In genomic region chr15:88509321-88509720, GRCh38 we compare ENCODE assay signal across 1 cellular context.
TF ChIP-seq lines count a peak whose summit lies in the region.

No MANE protein-coding gene starts in this region.

TF ChIP-seq in GM12878, 131 proteins besides CTCF, POLR2A, EP300 and RAD21 (continued from another document):
- TF ChIP-seq, protein P1, sequence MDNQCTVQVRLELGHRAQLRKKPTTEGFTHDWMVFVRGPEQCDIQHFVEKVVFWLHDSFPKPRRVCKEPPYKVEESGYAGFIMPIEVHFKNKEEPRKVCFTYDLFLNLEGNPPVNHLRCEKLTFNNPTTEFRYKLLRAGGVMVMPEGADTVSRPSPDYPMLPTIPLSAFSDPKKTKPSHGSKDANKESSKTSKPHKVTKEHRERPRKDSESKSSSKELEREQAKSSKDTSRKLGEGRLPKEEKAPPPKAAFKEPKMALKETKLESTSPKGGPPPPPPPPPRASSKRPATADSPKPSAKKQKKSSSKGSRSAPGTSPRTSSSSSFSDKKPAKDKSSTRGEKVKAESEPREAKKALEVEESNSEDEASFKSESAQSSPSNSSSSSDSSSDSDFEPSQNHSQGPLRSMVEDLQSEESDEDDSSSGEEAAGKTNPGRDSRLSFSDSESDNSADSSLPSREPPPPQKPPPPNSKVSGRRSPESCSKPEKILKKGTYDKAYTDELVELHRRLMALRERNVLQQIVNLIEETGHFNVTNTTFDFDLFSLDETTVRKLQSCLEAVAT (IDR thresholded peaks at IDR 0.05) = no peak
- TF ChIP-seq ATF7 (IDR thresholded peaks at IDR 0.05; ENCODE audit: low read depth) = no peak
- TF ChIP-seq, protein P2, sequence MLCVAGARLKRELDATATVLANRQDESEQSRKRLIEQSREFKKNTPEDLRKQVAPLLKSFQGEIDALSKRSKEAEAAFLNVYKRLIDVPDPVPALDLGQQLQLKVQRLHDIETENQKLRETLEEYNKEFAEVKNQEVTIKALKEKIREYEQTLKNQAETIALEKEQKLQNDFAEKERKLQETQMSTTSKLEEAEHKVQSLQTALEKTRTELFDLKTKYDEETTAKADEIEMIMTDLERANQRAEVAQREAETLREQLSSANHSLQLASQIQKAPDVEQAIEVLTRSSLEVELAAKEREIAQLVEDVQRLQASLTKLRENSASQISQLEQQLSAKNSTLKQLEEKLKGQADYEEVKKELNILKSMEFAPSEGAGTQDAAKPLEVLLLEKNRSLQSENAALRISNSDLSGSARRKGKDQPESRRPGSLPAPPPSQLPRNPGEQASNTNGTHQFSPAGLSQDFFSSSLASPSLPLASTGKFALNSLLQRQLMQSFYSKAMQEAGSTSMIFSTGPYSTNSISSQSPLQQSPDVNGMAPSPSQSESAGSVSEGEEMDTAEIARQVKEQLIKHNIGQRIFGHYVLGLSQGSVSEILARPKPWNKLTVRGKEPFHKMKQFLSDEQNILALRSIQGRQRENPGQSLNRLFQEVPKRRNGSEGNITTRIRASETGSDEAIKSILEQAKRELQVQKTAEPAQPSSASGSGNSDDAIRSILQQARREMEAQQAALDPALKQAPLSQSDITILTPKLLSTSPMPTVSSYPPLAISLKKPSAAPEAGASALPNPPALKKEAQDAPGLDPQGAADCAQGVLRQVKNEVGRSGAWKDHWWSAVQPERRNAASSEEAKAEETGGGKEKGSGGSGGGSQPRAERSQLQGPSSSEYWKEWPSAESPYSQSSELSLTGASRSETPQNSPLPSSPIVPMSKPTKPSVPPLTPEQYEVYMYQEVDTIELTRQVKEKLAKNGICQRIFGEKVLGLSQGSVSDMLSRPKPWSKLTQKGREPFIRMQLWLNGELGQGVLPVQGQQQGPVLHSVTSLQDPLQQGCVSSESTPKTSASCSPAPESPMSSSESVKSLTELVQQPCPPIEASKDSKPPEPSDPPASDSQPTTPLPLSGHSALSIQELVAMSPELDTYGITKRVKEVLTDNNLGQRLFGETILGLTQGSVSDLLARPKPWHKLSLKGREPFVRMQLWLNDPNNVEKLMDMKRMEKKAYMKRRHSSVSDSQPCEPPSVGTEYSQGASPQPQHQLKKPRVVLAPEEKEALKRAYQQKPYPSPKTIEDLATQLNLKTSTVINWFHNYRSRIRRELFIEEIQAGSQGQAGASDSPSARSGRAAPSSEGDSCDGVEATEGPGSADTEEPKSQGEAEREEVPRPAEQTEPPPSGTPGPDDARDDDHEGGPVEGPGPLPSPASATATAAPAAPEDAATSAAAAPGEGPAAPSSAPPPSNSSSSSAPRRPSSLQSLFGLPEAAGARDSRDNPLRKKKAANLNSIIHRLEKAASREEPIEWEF (IDR thresholded peaks at IDR 0.05; ENCODE audit: insufficient replicate concordance, low read depth, low read length) = no peak
